1 cellular context compared by ENCODE assay signal in genomic region chr10:25174461-25175230, GRCh38.
TF ChIP-seq lines count a peak whose summit lies in the region.

Gene GPR158, plus strand, starts transcription at chr10:25175001. Its CDS starts 420 bp downstream, at chr10:25175421.

TF ChIP-seq in HepG2, 621 proteins besides CTCF, POLR2A, EP300 and RAD21 (continued from another document and continues in another):
- no peak for TF ChIP-seq CSRNP1 (CRISPR knock-in tag; IDR thresholded peaks at IDR 0.05)
- TF ChIP-seq TEAD2 (CRISPR knock-in tag; IDR thresholded peaks at IDR 0.05): no peak
- TF ChIP-seq TOPORS (CRISPR knock-in tag; IDR thresholded peaks at IDR 0.05): 0 out of 2 replicates have a peak, but pooled peaks have one; percentile 59
- no peak for TF ChIP-seq ZNF546 (CRISPR knock-in tag; conservative IDR thresholded peaks at IDR 0.05)
- peak; percentile 76; the same call in 1 of the 2 replicates for TF ChIP-seq ZNF430 (CRISPR knock-in tag; IDR thresholded peaks at IDR 0.05)
- no peak for TF ChIP-seq TRIM24 (CRISPR knock-in tag; IDR thresholded peaks at IDR 0.05)
- TF ChIP-seq DNMT3B (CRISPR knock-in tag; conservative IDR thresholded peaks at IDR 0.05): no peak
- no peak for TF ChIP-seq ZNF329 (CRISPR knock-in tag; IDR thresholded peaks at IDR 0.05; ENCODE audit: low read depth)
- TF ChIP-seq NFIC (IDR thresholded peaks at IDR 0.05; ENCODE audit: low read length): no peak
- TF ChIP-seq ZNF543 (CRISPR knock-in tag; IDR thresholded peaks at IDR 0.05): no peak
- no peak for TF ChIP-seq AGO1 (IDR thresholded peaks at IDR 0.05; ENCODE audit: low read depth, low read length, poor library complexity, severe bottlenecking)
- TF ChIP-seq NFE2L1 (CRISPR knock-in tag; IDR thresholded peaks at IDR 0.05; ENCODE audit: borderline replicate concordance): no peak
- TF ChIP-seq ZKSCAN5 (CRISPR knock-in tag; IDR thresholded peaks at IDR 0.05): no peak
- no peak for TF ChIP-seq PLSCR1 (CRISPR knock-in tag; IDR thresholded peaks at IDR 0.05; ENCODE audit: borderline replicate concordance)
- 0 out of 2 replicates have a peak, but pooled peaks have one; percentile 77 for TF ChIP-seq KLF11 (CRISPR knock-in tag; IDR thresholded peaks at IDR 0.05)
- TF ChIP-seq FOXK1 (CRISPR knock-in tag; IDR thresholded peaks at IDR 0.05; ENCODE audit: borderline replicate concordance, low read depth): peak; percentile 59; the same call in 1 of the 2 replicates
- no peak for TF ChIP-seq ATAD3A (CRISPR knock-in tag; IDR thresholded peaks at IDR 0.05)
- TF ChIP-seq ZNF3 (CRISPR knock-in tag; IDR thresholded peaks at IDR 0.05): no peak
- TF ChIP-seq NR3C1 (CRISPR knock-in tag; IDR thresholded peaks at IDR 0.05): no peak
- TF ChIP-seq ZNF232 (CRISPR knock-in tag; IDR thresholded peaks at IDR 0.05; ENCODE audit: borderline replicate concordance): peak; percentile 76; the same call in 1 of the 2 replicates
- TF ChIP-seq ZFY (CRISPR knock-in tag; IDR thresholded peaks at IDR 0.05): no peak
- TF ChIP-seq NAIF1 (CRISPR knock-in tag; IDR thresholded peaks at IDR 0.05; ENCODE audit: borderline replicate concordance): 0 out of 2 replicates have a peak, but pooled peaks have one; percentile 33
- TF ChIP-seq SYNCRIP (IDR thresholded peaks at IDR 0.05; ENCODE audit: insufficient read depth, low read depth, low read length): no peak
- TF ChIP-seq BRD4 (CRISPR knock-in tag; IDR thresholded peaks at IDR 0.05): no peak
- TF ChIP-seq ZBTB49 (CRISPR knock-in tag; IDR thresholded peaks at IDR 0.05; ENCODE audit: borderline replicate concordance): peak; percentile 50; the same call in 1 of the 2 replicates
- no peak for TF ChIP-seq CBX1 (IDR thresholded peaks at IDR 0.05; ENCODE audit: low read depth)
- TF ChIP-seq KAT8 (CRISPR knock-in tag; IDR thresholded peaks at IDR 0.05): peak; percentile 36; the same call in 1 of the 2 replicates
- TF ChIP-seq MYC (CRISPR knock-in tag; IDR thresholded peaks at IDR 0.05; ENCODE audit: borderline replicate concordance): no peak; the same call in 1 of the 2 replicates
- TF ChIP-seq PPARG (CRISPR knock-in tag; conservative IDR thresholded peaks at IDR 0.05): no peak
- TF ChIP-seq NCOA1 (CRISPR knock-in tag; IDR thresholded peaks at IDR 0.05): no peak
- TF ChIP-seq ZNF639 (CRISPR knock-in tag; conservative IDR thresholded peaks at IDR 0.05): 0 out of 2 replicates have a peak, but pooled peaks have one; percentile 56
- no peak for TF ChIP-seq CCAR2 (optimal IDR thresholded peaks at IDR 0.05; ENCODE audit: low read depth, low read length)
- no peak for TF ChIP-seq PHB2 (IDR thresholded peaks at IDR 0.05; ENCODE audit: partially characterized antibody)
- TF ChIP-seq ZNF264 (CRISPR knock-in tag; IDR thresholded peaks at IDR 0.05): no peak
- TF ChIP-seq ZNF615 (CRISPR knock-in tag; IDR thresholded peaks at IDR 0.05; ENCODE audit: borderline replicate concordance): no peak
- peak; percentile 93; the same call in 1 of the 2 replicates for TF ChIP-seq ZNF891 (CRISPR knock-in tag; IDR thresholded peaks at IDR 0.05)
- peak; percentile 75; the same call in 1 of the 2 replicates for TF ChIP-seq ZSCAN12 (CRISPR knock-in tag; IDR thresholded peaks at IDR 0.05)
- no peak for TF ChIP-seq ZNF382 (CRISPR knock-in tag; IDR thresholded peaks at IDR 0.05; ENCODE audit: borderline replicate concordance)
- TF ChIP-seq ZBTB42 (CRISPR knock-in tag; IDR thresholded peaks at IDR 0.05): no peak
- no peak for TF ChIP-seq ZBTB37 (CRISPR knock-in tag; IDR thresholded peaks at IDR 0.05)
- TF ChIP-seq ZNF883 (CRISPR knock-in tag; IDR thresholded peaks at IDR 0.05; ENCODE audit: not compliant biosample characterization): no peak
- TF ChIP-seq HMGXB3 (CRISPR knock-in tag; IDR thresholded peaks at IDR 0.05; ENCODE audit: borderline replicate concordance): peak; percentile 75; the same call in 1 of the 2 replicates
- no peak for TF ChIP-seq ZXDC (CRISPR knock-in tag; IDR thresholded peaks at IDR 0.05)
- no peak for TF ChIP-seq SP5 (CRISPR knock-in tag; IDR thresholded peaks at IDR 0.05; ENCODE audit: borderline replicate concordance, low read depth)
- TF ChIP-seq ZMYM3 (CRISPR knock-in tag; IDR thresholded peaks at IDR 0.05): no peak
- no peak for TF ChIP-seq HMG20A (CRISPR knock-in tag; IDR thresholded peaks at IDR 0.05; ENCODE audit: borderline replicate concordance)
- TF ChIP-seq PRMT3 (CRISPR knock-in tag; IDR thresholded peaks at IDR 0.05; ENCODE audit: borderline replicate concordance, low read depth): no peak
- no peak for TF ChIP-seq CEBPG (CRISPR knock-in tag; IDR thresholded peaks at IDR 0.05)
- peak; percentile 99 for TF ChIP-seq MIER2 (CRISPR knock-in tag; IDR thresholded peaks at IDR 0.05)
- TF ChIP-seq ZFP36L2 (CRISPR knock-in tag; IDR thresholded peaks at IDR 0.05): no peak
- TF ChIP-seq ZNF556 (CRISPR knock-in tag; IDR thresholded peaks at IDR 0.05; ENCODE audit: borderline replicate concordance): 0 out of 2 replicates have a peak, but pooled peaks have one; percentile 34
- no peak for TF ChIP-seq RNF2 (conservative IDR thresholded peaks at IDR 0.05; ENCODE audit: low read depth)
- TF ChIP-seq ZNF276 (CRISPR knock-in tag; IDR thresholded peaks at IDR 0.05; ENCODE audit: low read depth): no peak
